In genomic region chr20:18403269-18403668, GRCh38 we compare ENCODE assay signal across 22 cellular contexts.
A peak's percentile ranks its signal among the peaks of the same experiment; 100 is the strongest.
DNase-seq lines count a peak whose midpoint lies in the region; TF ChIP-seq lines count a peak whose summit lies in the region.
"Had no signal": no experiment of that assay in that cellular context is flagged by ENCODE, and none has a peak within 500 bp of the region (broad histone marks: within the 10 kb centered on the region; RNA-seq: fewer than 3 reads in every experiment).

No MANE protein-coding gene starts in this region.

- no peaks in the 10 kb centered on the region for H3K4me1 ChIP-seq in breast epithelium
- H3K4me1 ChIP-seq in adipocyte (ENCODE audit: control insufficient read depth, insufficient read depth, low read length) = peaks cover 16% of the 10 kb centered on the region
- H3K4me1 ChIP-seq in suprapubic skin = no peaks in the 10 kb centered on the region
- H3K4me1 ChIP-seq: BE2C had no signal

- H3K4me1 Mint-ChIP-seq in MCF 10A (ENCODE audit: insufficient read depth, unreplicated experiment) (peaks cover 6% of the 10 kb centered on the region), Calu3 (ENCODE audit: low read depth, unreplicated experiment) (no peaks in the 10 kb centered on the region)
- peaks cover 8% of the 10 kb centered on the region for H3K4me1 Mint-ChIP-seq in activated naive CD4-positive, alpha-beta T cell treated with anti-CD3 and anti-CD28 coated beads, Interleukin-2, amount 10 ng/mL, durations not matched to agents 7 days and 5 days
- H3K4me1 Mint-ChIP-seq: CD8-positive, alpha-beta memory T cell had no signal

- intact Hi-C loops in breast epithelium (cut with DNase I; ENCODE audit: low total_unique reads) (no loop called here), MCF 10A (cut with micrococcal nuclease) (no loop called here), Calu3 (cut with micrococcal nuclease; ENCODE audit: unreplicated experiment) (no loop called here)

- BruUV-seq in MCF 10A (replicated peaks; lab: Mats Ljungman, UMichigan) (no TSS peak), Calu3 (replicated peaks; lab: Mats Ljungman, UMichigan) (no TSS peak)

- no peak for TF ChIP-seq POLR2A in breast epithelium (IDR thresholded peaks at IDR 0.05)
- TF ChIP-seq POLR2A in suprapubic skin (IDR thresholded peaks at IDR 0.05) = no peak

- H3K4me3 ChIP-seq in breast epithelium (no peak overlapping the region), adipocyte (ENCODE audit: low read length) (no peak overlapping the region), suprapubic skin (no peak overlapping the region), foreskin fibroblast (ENCODE audit: low read depth in 1 of 2, low read length in 2 of 2) (no peak overlapping the region)
- H3K4me3 ChIP-seq: BLaER1 treated with 17β-estradiol and CSF1 and Interleukin-3, amounts not matched to agents 10 nM and 100 nM; GM23248 had no signal

- TF ChIP-seq CTCF in breast epithelium (IDR thresholded peaks at IDR 0.05) = no peak
- TF ChIP-seq CTCF in MCF 10A (IDR thresholded peaks at IDR 0.05; ENCODE audit: unreplicated experiment) = no peak
- TF ChIP-seq CTCF in suprapubic skin (IDR thresholded peaks at IDR 0.05) = no peak
- TF ChIP-seq CTCF in Calu3 (IDR thresholded peaks at IDR 0.05; ENCODE audit: unreplicated experiment) = no peak
- TF ChIP-seq CTCF in foreskin fibroblast (IDR thresholded peaks at IDR 0.05; ENCODE audit: low read depth, low read length) = no peak

- H3K9me3 Mint-ChIP-seq in MCF 10A (ENCODE audit: unreplicated experiment) (no peaks in the 10 kb centered on the region), Calu3 (ENCODE audit: low read depth, unreplicated experiment) (no peaks in the 10 kb centered on the region)
- H3K9me3 Mint-ChIP-seq in activated naive CD4-positive, alpha-beta T cell treated with anti-CD3 and anti-CD28 coated beads, Interleukin-2, amount 10 ng/mL, durations not matched to agents 7 days and 5 days = no peaks in the 10 kb centered on the region
- H3K9me3 Mint-ChIP-seq: CD4-positive, alpha-beta T cell had no signal

- H3K36me3 ChIP-seq in breast epithelium (no peaks in the 10 kb centered on the region), adipocyte (ENCODE audit: control insufficient read depth, insufficient read depth, low read length, severe bottlenecking) (no peaks in the 10 kb centered on the region), suprapubic skin (peaks cover 6% of the 10 kb centered on the region)
- H3K36me3 ChIP-seq: BE2C had no signal

- H3K27ac Mint-ChIP-seq in MCF 10A (ENCODE audit: low read depth, unreplicated experiment) (no peak overlapping the region), Calu3 (ENCODE audit: unreplicated experiment) (no peak overlapping the region)
- no peak overlapping the region for H3K27ac Mint-ChIP-seq in activated naive CD4-positive, alpha-beta T cell treated with anti-CD3 and anti-CD28 coated beads, Interleukin-2, amount 10 ng/mL, durations not matched to agents 7 days and 5 days
- H3K27ac Mint-ChIP-seq: CD4-positive, alpha-beta T cell had no signal

- peak in 1 of 2 donors; percentile 45 for DNase-seq in breast epithelium (ENCODE audit: low spot score in 2 of 2)
- DNase-seq in MCF 10A (ENCODE audit: unreplicated experiment) = no peak
- DNase-seq in adipocyte (ENCODE audit: low read depth) = no peak
- DNase-seq in foreskin melanocyte = peak; percentile 97
- no peak for DNase-seq in suprapubic skin (ENCODE audit: low spot score in 2 of 2)
- no peak for DNase-seq in Calu3
- DNase-seq in foreskin fibroblast = no peak
- no peak for DNase-seq in activated naive CD4-positive, alpha-beta T cell treated with anti-CD3 and anti-CD28 coated beads, Interleukin-2, amount 10 ng/mL, durations not matched to agents 7 days and 5 days
- DNase-seq: ACHN; AML-193; BE2C; CD4-positive, alpha-beta T cell; CD8-positive, alpha-beta memory T cell; COR-L47; DMS153; DND-41; GM23248; H7; HCEC 1CT had no signal

- peak overlapping the region; percentile 34 for H3K9ac ChIP-seq in adipocyte (ENCODE audit: low read length)
- H3K9ac ChIP-seq: BLaER1 treated with 17β-estradiol and CSF1 and Interleukin-3, amounts not matched to agents 10 nM and 100 nM; GM23248 had no signal

- H3K27me3 ChIP-seq in breast epithelium (no peaks in the 10 kb centered on the region), adipocyte (replicated peaks; ENCODE audit: control insufficient read depth, insufficient read depth, low read length) (no peaks in the 10 kb centered on the region), suprapubic skin (no peaks in the 10 kb centered on the region)
- H3K27me3 ChIP-seq: BE2C; BLaER1 treated with 17β-estradiol and CSF1 and Interleukin-3, amounts not matched to agents 10 nM and 100 nM had no signal

- TF ChIP-seq EP300 in suprapubic skin (IDR thresholded peaks at IDR 0.05) = no peak

- CTCF ChIA-PET in MCF 10A (lab: Yijun Ruan, JAX) (interaction anchor here (0.7 to 1.8 kb wide), 3 partner anchors 9 to 99 kb away, joined by 4 to 5 read pairs (median 5); no protein-coding TSS in a partner anchor), Calu3 (lab: Charles Lee) (no interaction called here)
- CTCF ChIA-PET in activated naive CD4-positive, alpha-beta T cell treated with anti-CD3 and anti-CD28 coated beads, Interleukin-2, amount 10 ng/mL, durations not matched to agents 7 days and 5 days (lab: Charles Lee) = no interaction called here

- H3K27ac ChIP-seq in breast epithelium (peak overlapping the region; percentile 72 to 75), suprapubic skin (peak overlapping the region; percentile 47)
- H3K27ac ChIP-seq: 22Rv1; BLaER1 treated with 17β-estradiol and CSF1 and Interleukin-3, amounts not matched to agents 10 nM and 100 nM; GM23248 had no signal

- no peak overlapping the region for H3K4me3 Mint-ChIP-seq in MCF 10A (ENCODE audit: unreplicated experiment)
- H3K4me3 Mint-ChIP-seq in Calu3 (ENCODE audit: low read depth, unreplicated experiment) = no peak overlapping the region
- no peak overlapping the region for H3K4me3 Mint-ChIP-seq in activated naive CD4-positive, alpha-beta T cell treated with anti-CD3 and anti-CD28 coated beads, Interleukin-2, amount 10 ng/mL, durations not matched to agents 7 days and 5 days
- H3K4me3 Mint-ChIP-seq: CD14-positive monocyte; CD4-positive, alpha-beta T cell; CD8-positive, alpha-beta memory T cell had no signal

- H3K9me3 ChIP-seq in breast epithelium (peaks cover 5 to 8% of the 10 kb centered on the region in 2 donors), adipocyte (ENCODE audit: control insufficient read depth, low read length) (peaks cover 13% of the 10 kb centered on the region), suprapubic skin (no peaks in the 10 kb centered on the region)
- H3K9me3 ChIP-seq: BE2C had no signal

- POLR2A ChIA-PET in MCF 10A (lab: Yijun Ruan, JAX) = no interaction called here

- H3K27me3 Mint-ChIP-seq in MCF 10A (ENCODE audit: insufficient read depth, unreplicated experiment) (no peaks in the 10 kb centered on the region), Calu3 (ENCODE audit: unreplicated experiment) (no peaks in the 10 kb centered on the region)
- no peaks in the 10 kb centered on the region for H3K27me3 Mint-ChIP-seq in activated naive CD4-positive, alpha-beta T cell treated with anti-CD3 and anti-CD28 coated beads, Interleukin-2, amount 10 ng/mL, durations not matched to agents 7 days and 5 days
- H3K27me3 Mint-ChIP-seq: CD4-positive, alpha-beta T cell; CD8-positive, alpha-beta memory T cell had no signal

- H3K36me3 Mint-ChIP-seq in MCF 10A (ENCODE audit: insufficient read depth, unreplicated experiment) (peaks cover 11% of the 10 kb centered on the region), Calu3 (ENCODE audit: insufficient read depth, unreplicated experiment) (no peaks in the 10 kb centered on the region)
- no peaks in the 10 kb centered on the region for H3K36me3 Mint-ChIP-seq in activated naive CD4-positive, alpha-beta T cell treated with anti-CD3 and anti-CD28 coated beads, Interleukin-2, amount 10 ng/mL, durations not matched to agents 7 days and 5 days
